Comparison of ENCODE assay signal across 9 cellular contexts in genomic region chr15:60392986-60393811, GRCh38. TPM values are rescaled to one million over a fixed set of nuclear protein-coding genes. Genes with fewer than 3 reads are reported as not detected.
DNase-seq lines count a peak whose midpoint lies in the region; TF ChIP-seq lines count a peak whose summit lies in the region.
"Had no signal": no experiment of that assay in that cellular context is flagged by ENCODE, and none has a peak within 500 bp of the region (broad histone marks: within the 10 kb centered on the region; RNA-seq: fewer than 3 reads in every experiment).

No MANE protein-coding gene starts in this region.

- TF ChIP-seq CTCF in brain (conservative IDR thresholded peaks at IDR 0.05), result no peak
- TF ChIP-seq CTCF in tibial artery (IDR thresholded peaks at IDR 0.05), result no peak

- H3K27ac ChIP-seq in tibial artery, result peak overlapping the region; percentile 96 to 99

- peaks cover 6 to 88% (median 80%) of the 10 kb centered on the region in 4 donors for H3K4me1 ChIP-seq in tibial artery

- no peaks in the 10 kb centered on the region for H3K27me3 ChIP-seq in tibial artery

- H3K4me3 Mint-ChIP-seq in brain, result peak overlapping the region; percentile 3 to 96 (median 54)

- intact Hi-C loops in tibial artery (cut with DNase I; ENCODE audit: low total_unique reads), result no loop called here

- H3K4me3 ChIP-seq in tibial artery, result peak overlapping the region in 1 of 2 donors; percentile 24

- no peaks in the 10 kb centered on the region for H3K36me3 Mint-ChIP-seq in brain

- DNase-seq in NCI-H1105 treated with DMSO at 0.1 percent for 48 hours (lab: John Stamatoyannopoulos, UW) (peak; percentile 14), NCI-H1105 (lab: John Stamatoyannopoulos, UW) (no peak), NCI-H2029 (lab: John Stamatoyannopoulos, UW) (peak; percentile 59), left kidney (ENCODE audit: low read depth, low spot score) (peak; percentile 87), tibial artery (peak; percentile 84 to 87), NCI-H1048 (lab: John Stamatoyannopoulos, UW) (no peak), germinal center (ENCODE audit: low spot score) (no peak)

- peaks cover 0 to 2% (median 0%) of the 10 kb centered on the region in 5 experiments for H3K9me3 Mint-ChIP-seq in brain

- peaks cover 80% of the 10 kb centered on the region for H3K4me1 Mint-ChIP-seq in brain

- peak overlapping the region; percentile 42 to 95 (median 73) for H3K27ac Mint-ChIP-seq in brain
- H3K27ac Mint-ChIP-seq: B cell had no signal

- H3K9me3 ChIP-seq in tibial artery, result no peaks in the 10 kb centered on the region

- H3K36me3 ChIP-seq in tibial artery, result peaks cover 0 to 6% (median 0%) of the 10 kb centered on the region in 3 donors

- H3K27me3 Mint-ChIP-seq in brain, result peaks cover 5% of the 10 kb centered on the region
- H3K27me3 Mint-ChIP-seq: B cell had no signal

RNA-seq across cellular contexts. Expression of gene ANXA2, which starts 4.6 kb away (rescaled TPM):
- polyA plus RNA-seq in brain (ENCODE audit: insufficient read depth, low read depth, low replicate concordance), result 439 TPM

Comparison
In these comparisons a context has a peak if more than half of its experiments do, and no peak if none do; other contexts are left out.
1. DNase-seq: peak in NCI-H1105 treated with DMSO at 0.1 percent for 48 hours (single experiment), NCI-H2029 (single experiment), left kidney (single experiment) and tibial artery (2 of 2); none in NCI-H1105 (single experiment), NCI-H1048 (single experiment) and germinal center (single experiment).